In the genomic region with DNA sequence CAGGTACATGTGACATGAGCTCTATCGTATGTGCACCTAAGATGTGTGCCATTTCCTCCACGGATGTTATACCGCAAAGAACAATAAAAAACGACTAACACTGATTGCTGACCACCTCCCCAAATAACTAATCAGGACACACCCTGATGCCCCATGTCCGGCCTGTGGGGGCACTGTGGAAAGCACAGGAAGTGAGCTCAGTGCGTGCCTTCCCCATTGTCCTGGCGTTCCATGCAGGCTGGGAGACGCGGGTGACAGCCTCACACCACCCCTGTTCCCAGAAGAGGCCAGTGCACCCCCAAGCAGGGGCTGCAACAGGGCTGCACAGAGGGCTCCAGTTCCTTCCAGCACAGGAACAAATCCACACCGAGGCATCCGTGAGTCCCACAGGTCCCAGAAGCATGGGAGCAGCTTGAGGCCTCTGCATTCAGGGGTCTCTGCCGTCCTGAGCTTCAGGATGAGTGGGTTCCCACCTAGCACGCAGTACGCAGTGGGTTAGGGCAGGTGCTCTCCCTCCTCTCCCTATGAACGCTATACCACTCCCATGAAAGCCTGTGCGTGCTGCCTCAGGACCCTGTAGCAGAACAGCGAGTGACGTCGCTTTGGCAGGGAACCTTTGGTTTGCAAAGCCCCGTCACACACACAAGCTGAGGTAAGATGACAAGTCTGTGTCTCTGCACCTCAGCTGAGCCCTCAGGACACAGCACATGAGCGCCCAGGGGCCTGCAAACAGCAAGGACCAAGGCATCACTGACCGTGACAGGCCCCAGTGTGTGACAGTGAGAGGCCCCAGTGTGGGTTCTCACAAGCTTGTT, we compare ENCODE assay signal across 12 cellular contexts.
DNase-seq lines count a peak whose midpoint lies in the region; ATAC-seq and TF ChIP-seq lines count a peak whose summit lies in the region.
"Had no signal": no experiment of that assay in that cellular context is flagged by ENCODE, and none has a peak within 500 bp of the region (broad histone marks: within the 10 kb centered on the region; RNA-seq: fewer than 3 reads in every experiment).

No MANE protein-coding gene starts in this region.

- H3K4me1 ChIP-seq in CD4-positive, CD25-positive, alpha-beta regulatory T cell (ENCODE audit: control insufficient read depth, insufficient read depth, low read length, poor library complexity, severe bottlenecking), result peaks cover 75% of the 10 kb centered on the region
- H3K4me1 ChIP-seq in esophagus muscularis mucosa, result peaks cover 63 to 87% (median 78%) of the 10 kb centered on the region in 4 donors

- TF ChIP-seq RAD21 in neural cell (conservative IDR thresholded peaks at IDR 0.05), result no peak

- H3K27me3 ChIP-seq in CD4-positive, CD25-positive, alpha-beta regulatory T cell (ENCODE audit: control insufficient read depth, insufficient read depth, low read length), result no peaks in the 10 kb centered on the region
- no peaks in the 10 kb centered on the region for H3K27me3 ChIP-seq in esophagus muscularis mucosa
- H3K27me3 ChIP-seq in neural cell (ENCODE audit: insufficient read depth, low read depth, low read length), result no peaks in the 10 kb centered on the region
- H3K27me3 ChIP-seq: body of pancreas had no signal

- ATAC-seq in CD4-positive, CD25-positive, alpha-beta regulatory T cell (ENCODE audit: low read depth in 2 of 2), result no peak
- ATAC-seq in T-helper 17 cell (no peak), HG02642 (IDR thresholded peaks at IDR 0.05; ENCODE audit: poor library complexity, unreplicated experiment) (no peak), GM21526 (IDR thresholded peaks at IDR 0.05; ENCODE audit: low FRiP score, unreplicated experiment) (no peak)
- ATAC-seq: body of pancreas had no signal

- no peak for DNase-seq in CD4-positive, CD25-positive, alpha-beta regulatory T cell
- DNase-seq in T-helper 17 cell, result no peak
- no peak for DNase-seq in esophagus muscularis mucosa (ENCODE audit: extremely low spot score)
- no peak for DNase-seq in pons (ENCODE audit: low spot score)
- no peak for DNase-seq in NCI-H526 treated with DMSO at 0.1 percent for 48 hours (lab: John Stamatoyannopoulos, UW)
- DNase-seq: KG1, NCI-H524 treated with DMSO at 0.1 percent for 48 hours had no signal

- no peak overlapping the region for H2AFZ ChIP-seq in neural cell (ENCODE audit: low read depth, low read length)
- H2AFZ ChIP-seq: parathyroid adenoma had no signal

- intact Hi-C loops in esophagus muscularis mucosa (cut with DNase I), result loop anchor here (5.0 kb wide), 2 partner anchors 157 to 172 kb away; a partner anchor contains a TSS

- no peaks in the 10 kb centered on the region for H3K27me3 Mint-ChIP-seq in CD4-positive, CD25-positive, alpha-beta regulatory T cell
- no peaks in the 10 kb centered on the region for H3K27me3 Mint-ChIP-seq in T-helper 17 cell

- TF ChIP-seq EP300 in esophagus muscularis mucosa (IDR thresholded peaks at IDR 0.05) (no peak), neural cell (conservative IDR thresholded peaks at IDR 0.05; ENCODE audit: poor library complexity, severe bottlenecking) (no peak)

- no peaks in the 10 kb centered on the region for H3K36me3 Mint-ChIP-seq in CD4-positive, CD25-positive, alpha-beta regulatory T cell
- no peaks in the 10 kb centered on the region for H3K36me3 Mint-ChIP-seq in T-helper 17 cell (ENCODE audit: low read depth)

- H3K9ac ChIP-seq in neural cell (ENCODE audit: low read length), result peak overlapping the region; percentile 5
- H3K9ac ChIP-seq: parathyroid adenoma had no signal

- no peaks in the 10 kb centered on the region for H3F3A ChIP-seq in neural cell (ENCODE audit: insufficient read depth, low read length, poor library complexity, severe bottlenecking)

- no peak overlapping the region for H3K27ac ChIP-seq in CD4-positive, CD25-positive, alpha-beta regulatory T cell (ENCODE audit: insufficient read depth, low read length, poor library complexity, severe bottlenecking)
- peak overlapping the region in 3 of 4 donors; percentile 42 to 62 (median 60) for H3K27ac ChIP-seq in esophagus muscularis mucosa (replicated peaks in 1 of 4)
- no peak overlapping the region for H3K27ac ChIP-seq in neural cell (ENCODE audit: low read length)
- H3K27ac ChIP-seq: parathyroid adenoma had no signal

- H4K20me1 ChIP-seq in neural cell (ENCODE audit: insufficient read depth), result peaks cover 3% of the 10 kb centered on the region

- no peak for TF ChIP-seq CTCF in esophagus muscularis mucosa (IDR thresholded peaks at IDR 0.05)
- no peak for TF ChIP-seq CTCF in neural cell (IDR thresholded peaks at IDR 0.05; ENCODE audit: poor library complexity, severe bottlenecking)

- H3K9me2 ChIP-seq in neural cell (ENCODE audit: insufficient read depth, low read length), result no peaks in the 10 kb centered on the region

- no peak overlapping the region for H3K4me2 ChIP-seq in neural cell (ENCODE audit: low read length)

- H3K27ac Mint-ChIP-seq in CD4-positive, CD25-positive, alpha-beta regulatory T cell, result peak overlapping the region; percentile 29 to 83 (median 80)
- H3K27ac Mint-ChIP-seq in T-helper 17 cell, result peak overlapping the region; percentile 76

- TF ChIP-seq POLR2A in esophagus muscularis mucosa (IDR thresholded peaks at IDR 0.05; ENCODE audit: low read depth), result no peak

- H3K36me3 ChIP-seq in CD4-positive, CD25-positive, alpha-beta regulatory T cell (ENCODE audit: control insufficient read depth, insufficient read depth, low read length), result no peaks in the 10 kb centered on the region
- H3K36me3 ChIP-seq in esophagus muscularis mucosa (no peaks in the 10 kb centered on the region), neural cell (ENCODE audit: insufficient read depth, low read length) (no peaks in the 10 kb centered on the region)

- peaks cover 29 to 89% (median 53%) of the 10 kb centered on the region in 4 donors for H3K4me1 Mint-ChIP-seq in CD4-positive, CD25-positive, alpha-beta regulatory T cell
- H3K4me1 Mint-ChIP-seq in T-helper 17 cell, result peaks cover 45% of the 10 kb centered on the region

- no peaks in the 10 kb centered on the region for H3K9me3 Mint-ChIP-seq in CD4-positive, CD25-positive, alpha-beta regulatory T cell

- no peak overlapping the region for H3K4me3 ChIP-seq in CD4-positive, CD25-positive, alpha-beta regulatory T cell (ENCODE audit: low read depth, low read length)
- no peak overlapping the region for H3K4me3 ChIP-seq in esophagus muscularis mucosa
- H3K4me3 ChIP-seq in neural cell (ENCODE audit: low read length), result no peak overlapping the region
- H3K4me3 ChIP-seq: body of pancreas had no signal

- WGBS in esophagus muscularis mucosa, result 83% methylated on average over 13 of the region's 22 CpGs

- peaks cover 60% of the 10 kb centered on the region for H3K79me2 ChIP-seq in neural cell (replicated peaks; ENCODE audit: insufficient read depth, low read length)

- peak overlapping the region; percentile 50 to 57 (median 52) for H3K4me3 Mint-ChIP-seq in CD4-positive, CD25-positive, alpha-beta regulatory T cell
- H3K4me3 Mint-ChIP-seq in T-helper 17 cell, result peak overlapping the region; percentile 65

- no peaks in the 10 kb centered on the region for H3K9me3 ChIP-seq in CD4-positive, CD25-positive, alpha-beta regulatory T cell (ENCODE audit: control insufficient read depth in 2 of 2, low read length in 2 of 2)
- H3K9me3 ChIP-seq in T-helper 17 cell (ENCODE audit: control insufficient read depth, low read length, poor library complexity, severe bottlenecking), result no peaks in the 10 kb centered on the region
- no peaks in the 10 kb centered on the region for H3K9me3 ChIP-seq in esophagus muscularis mucosa
- H3K9me3 ChIP-seq in neural cell (ENCODE audit: low read length), result no peaks in the 10 kb centered on the region
- H3K9me3 ChIP-seq: body of pancreas had no signal

TF ChIP-seq in neural cell, 6 proteins besides CTCF, POLR2A, EP300 and RAD21:
- TF ChIP-seq EZH2 (IDR thresholded peaks at IDR 0.05; ENCODE audit: borderline replicate concordance, insufficient read depth, low read length, poor library complexity, severe bottlenecking), result no peak
- TF ChIP-seq SMC3 (conservative IDR thresholded peaks at IDR 0.05; ENCODE audit: poor library complexity), result no peak

Comparison
In these comparisons a context has a peak if more than half of its experiments do, and no peak if none do; other contexts are left out.
1. H3K27ac ChIP-seq: peak in esophagus muscularis mucosa (3 of 4); none in CD4-positive, CD25-positive, alpha-beta regulatory T cell (single experiment) and neural cell (single experiment).